In the genomic region with DNA sequence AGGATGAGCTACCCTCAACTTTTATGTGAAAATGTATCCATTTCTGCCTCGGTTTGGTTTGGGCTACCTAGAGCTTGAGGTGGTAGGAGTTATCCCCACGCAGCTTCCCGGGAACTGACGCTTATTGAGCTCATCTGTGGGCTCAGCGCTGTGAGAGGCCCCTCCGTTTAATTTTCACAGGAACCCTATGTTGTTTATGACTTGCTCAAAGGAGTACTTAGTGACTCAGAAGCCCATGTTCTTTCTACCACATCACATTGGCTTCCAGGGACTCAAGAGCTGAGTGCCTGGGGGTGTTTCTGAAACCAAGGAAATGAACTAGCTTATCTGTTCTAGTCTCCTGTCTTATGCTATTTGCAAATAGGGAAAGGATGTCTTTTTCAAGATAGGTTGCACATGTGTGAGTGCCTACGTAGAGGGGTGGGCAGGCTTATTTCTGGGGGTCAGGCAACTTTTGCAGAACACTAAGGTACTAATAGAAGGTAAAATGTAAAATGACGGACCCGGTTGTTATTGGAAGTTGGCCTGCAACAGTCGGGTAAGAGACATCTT, we compare ENCODE assay signal across 12 cellular contexts. TPM values are rescaled to one million over a fixed set of nuclear protein-coding genes. Genes with fewer than 3 reads are reported as not detected.
DNase-seq lines count a peak whose midpoint lies in the region; ATAC-seq and TF ChIP-seq lines count a peak whose summit lies in the region.
"Had no signal": no experiment of that assay in that cellular context is flagged by ENCODE, and none has a peak within 500 bp of the region (broad histone marks: within the 10 kb centered on the region; RNA-seq: fewer than 3 reads in every experiment).

No MANE protein-coding gene starts in this region.

- H3K4me1 ChIP-seq in gastrocnemius medialis: no peaks in the 10 kb centered on the region
- H3K4me1 ChIP-seq: prostate gland had no signal

- in situ Hi-C loops in gastrocnemius medialis (cut with MboI; ENCODE audit: low sequenced_read_pairs in 4 of 4): no loop called here

- H3K27me3 Mint-ChIP-seq in T-helper 1 cell treated with Interleukin-12 subunit alpha and Interleukin-12 subunit beta and Interleukin-4 antibody, amounts not matched to agents 30 μg/mL and 1 μg/mL, for 36 hours (ENCODE audit: low read depth): no peaks in the 10 kb centered on the region

- intact Hi-C loops in gastrocnemius medialis (cut with DNase I; ENCODE audit: low total_unique reads) (no loop called here), Right ventricle myocardium superior (cut with DNase I) (no loop called here)

- H3K27ac ChIP-seq in substantia nigra (ENCODE audit: low read depth, low read length, poor library complexity, severe bottlenecking) (no peak overlapping the region), gastrocnemius medialis (no peak overlapping the region)
- H3K27ac ChIP-seq: prostate gland had no signal

- peaks cover 74% of the 10 kb centered on the region for H3K4me1 Mint-ChIP-seq in T-helper 1 cell treated with Interleukin-12 subunit alpha and Interleukin-12 subunit beta and Interleukin-4 antibody, amounts not matched to agents 30 μg/mL and 1 μg/mL, for 36 hours (ENCODE audit: low read depth)

- TF ChIP-seq POLR2A in gastrocnemius medialis (IDR thresholded peaks at IDR 0.05): no peak

- no peak overlapping the region for H3K4me3 ChIP-seq in choroid plexus epithelial cell (ENCODE audit: low read depth, low read length)
- no peak overlapping the region for H3K4me3 ChIP-seq in gastrocnemius medialis
- H3K4me3 ChIP-seq: prostate gland had no signal

- H3K27ac Mint-ChIP-seq in T-helper 1 cell treated with Interleukin-12 subunit alpha and Interleukin-12 subunit beta and Interleukin-4 antibody, amounts not matched to agents 30 μg/mL and 1 μg/mL, for 36 hours: peak overlapping the region; percentile 87
- H3K27ac Mint-ChIP-seq: immature natural killer cell had no signal

- H3K36me3 Mint-ChIP-seq in T-helper 1 cell treated with Interleukin-12 subunit alpha and Interleukin-12 subunit beta and Interleukin-4 antibody, amounts not matched to agents 30 μg/mL and 1 μg/mL, for 36 hours (ENCODE audit: low read depth): peaks cover 34% of the 10 kb centered on the region

- TF ChIP-seq CTCF in choroid plexus epithelial cell (conservative IDR thresholded peaks at IDR 0.05; ENCODE audit: low read depth, low read length): no peak
- TF ChIP-seq CTCF in gastrocnemius medialis (IDR thresholded peaks at IDR 0.05 in 4 of 5, conservative IDR thresholded peaks at IDR 0.05 in 1 of 5): no peak

- ATAC-seq in gastrocnemius medialis: no peak
- no peak for ATAC-seq in Right ventricle myocardium superior (ENCODE audit: poor library complexity)

- H3K4me3 Mint-ChIP-seq in T-helper 1 cell treated with Interleukin-12 subunit alpha and Interleukin-12 subunit beta and Interleukin-4 antibody, amounts not matched to agents 30 μg/mL and 1 μg/mL, for 36 hours: peak overlapping the region; percentile 64
- H3K4me3 Mint-ChIP-seq: immature natural killer cell had no signal

- H3K27me3 ChIP-seq in gastrocnemius medialis: no peaks in the 10 kb centered on the region

- H3K36me3 ChIP-seq in gastrocnemius medialis: no peaks in the 10 kb centered on the region
- H3K36me3 ChIP-seq: prostate gland had no signal

- H3K9me3 Mint-ChIP-seq in T-helper 1 cell treated with Interleukin-12 subunit alpha and Interleukin-12 subunit beta and Interleukin-4 antibody, amounts not matched to agents 30 μg/mL and 1 μg/mL, for 36 hours: no peaks in the 10 kb centered on the region
- H3K9me3 Mint-ChIP-seq: immature natural killer cell had no signal

- H3K9me3 ChIP-seq in gastrocnemius medialis: no peaks in the 10 kb centered on the region
- H3K9me3 ChIP-seq: prostate gland had no signal

- DNase-seq in EH (ENCODE audit: low read depth) (peak; percentile 93), choroid plexus epithelial cell (ENCODE audit: low read depth) (peak; percentile 87), cerebellar cortex (ENCODE audit: low spot score) (no peak), substantia nigra (lab: John Stamatoyannopoulos, UW) (no peak), gastrocnemius medialis (no peak), Right ventricle myocardium superior (no peak)
- peak; percentile 63 to 66 for DNase-seq in stimulated activated CD4-positive, alpha-beta T cell treated with anti-CD3 and anti-CD28 coated beads, Interleukin-2, amount 100 ng/mL, for 24 hours
- DNase-seq: GF-D8, immature natural killer cell, NCI-H1048 had no signal

RNA-seq across cellular contexts. Expression of gene MICAL2, which starts 40.5 kb away (rescaled TPM):
- total RNA-seq in gastrocnemius medialis: 10 to 100 TPM; 24.7 to 53.7 (median 37.0) TPM
- 34.8 TPM for total RNA-seq in Right ventricle myocardium superior

Comparison
In these comparisons a context has a peak if more than half of its experiments do, and no peak if none do; other contexts are left out.
1. DNase-seq: peak in EH (single experiment), choroid plexus epithelial cell (single experiment) and stimulated activated CD4-positive, alpha-beta T cell treated with anti-CD3 and anti-CD28 coated beads, Interleukin-2, amount 100 ng/mL, for 24 hours (2 of 2); none in cerebellar cortex (single experiment), substantia nigra (0 of 49), gastrocnemius medialis (0 of 2) and Right ventricle myocardium superior (single experiment).